In genomic region chr5:1380011-1380817, GRCh38 we compare ENCODE assay signal across 8 cellular contexts. TPM values are rescaled to one million over a fixed set of nuclear protein-coding genes. Genes with fewer than 3 reads are reported as not detected.
DNase-seq lines count a peak whose midpoint lies in the region; ATAC-seq and TF ChIP-seq lines count a peak whose summit lies in the region.

No MANE protein-coding gene starts in this region.

- ATAC-seq in GM21576 (IDR thresholded peaks at IDR 0.05; ENCODE audit: unreplicated experiment) (peak; percentile 60), GM21717 (IDR thresholded peaks at IDR 0.05; ENCODE audit: unreplicated experiment) (no peak)

- DNase-seq in COLO668 (lab: John Stamatoyannopoulos, UW; ENCODE audit: unreplicated experiment): peak; percentile 85
- DNase-seq in NCI-H146 (lab: John Stamatoyannopoulos, UW): peak; percentile 61
- DNase-seq in activated T-cell treated with anti-CD3 and anti-CD28 coated beads for 48 hours (ENCODE audit: low read depth): peak; percentile 50
- DNase-seq in fibroblast of villous mesenchyme (ENCODE audit: low read depth): peak; percentile 31
- DNase-seq in retina: peak; percentile 74
- DNase-seq in NCI-H1105 treated with DMSO at 0.1 percent for 48 hours (lab: John Stamatoyannopoulos, UW): no peak

- H3K4me3 ChIP-seq in fibroblast of villous mesenchyme (ENCODE audit: low read depth, low read length): no peak overlapping the region

- peak; percentile 57 for TF ChIP-seq CTCF in fibroblast of villous mesenchyme (IDR thresholded peaks at IDR 0.05; ENCODE audit: insufficient read depth, low read depth, low read length)

RNA-seq across cellular contexts. Expression of gene CLPTM1L, which starts 35.3 kb away (rescaled TPM):
- 180 and 252 TPM in 2 replicates for total RNA-seq in fibroblast of villous mesenchyme
